Comparison of ENCODE assay signal across 23 cellular contexts in genomic region chr6:163691049-163691448, GRCh38.
"Had no signal": no experiment of that assay in that cellular context is flagged by ENCODE, and none has a peak within 500 bp of the region (broad histone marks: within the 10 kb centered on the region; RNA-seq: fewer than 3 reads in every experiment).

No MANE protein-coding gene starts in this region.

- H3K4me3 ChIP-seq: coronary artery, dorsolateral prefrontal cortex, esophagus muscularis mucosa, gastroesophageal sphincter, heart left ventricle, hepatocyte, left lung, lower lobe of right lung, mucosa of descending colon had no signal

- H3K9me3 ChIP-seq: esophagus muscularis mucosa, gastroesophageal sphincter, heart left ventricle, left lung, lower lobe of right lung, mucosa of descending colon had no signal

- H3K27ac ChIP-seq: coronary artery, dorsolateral prefrontal cortex, esophagus muscularis mucosa, foreskin keratinocyte, gastroesophageal sphincter, heart left ventricle, hepatocyte, left lung, lower lobe of right lung had no signal

- H3K79me2 ChIP-seq: hepatocyte had no signal

- H3K4me3 Mint-ChIP-seq: immature natural killer cell, mesothelial cell of epicardium had no signal

- ATAC-seq: foreskin keratinocyte, gastroesophageal sphincter, left cardiac atrium, left lung, left ventricle myocardium superior, lower lobe of right lung, mucosa of descending colon had no signal

- DNase-seq: dermis blood vessel endothelial cell; dorsolateral prefrontal cortex; effector CD4-positive, alpha-beta T cell; effector memory CD4-positive, alpha-beta T cell; foreskin keratinocyte; heart left ventricle; hypothalamus; immature natural killer cell; islet precursor cell; left cardiac atrium; left lung; left ventricle myocardium superior; lower lobe of right lung; mesenchymal stem cell; mucosa of descending colon had no signal

- H2AFZ ChIP-seq: hepatocyte had no signal

- FAIRE-seq: colon, endothelial cell of umbilical vein, frontal cortex had no signal

- H3K36me3 Mint-ChIP-seq: mesothelial cell of epicardium had no signal

- H3K27me3 ChIP-seq: foreskin keratinocyte, heart left ventricle, hepatocyte, left lung had no signal

- H3K4me1 Mint-ChIP-seq: mesothelial cell of epicardium had no signal

- H3K27ac Mint-ChIP-seq: mesothelial cell of epicardium had no signal

- H3K36me3 ChIP-seq: esophagus muscularis mucosa, gastroesophageal sphincter, heart left ventricle, left lung, lower lobe of right lung had no signal

- H3K9me3 Mint-ChIP-seq: immature natural killer cell, mesothelial cell of epicardium had no signal

- H3K4me2 ChIP-seq: hepatocyte had no signal

- H3K4me1 ChIP-seq: esophagus muscularis mucosa, foreskin keratinocyte, gastroesophageal sphincter, heart left ventricle, left lung, lower lobe of right lung had no signal
